10 cellular contexts compared by ENCODE assay signal in the genomic region with DNA sequence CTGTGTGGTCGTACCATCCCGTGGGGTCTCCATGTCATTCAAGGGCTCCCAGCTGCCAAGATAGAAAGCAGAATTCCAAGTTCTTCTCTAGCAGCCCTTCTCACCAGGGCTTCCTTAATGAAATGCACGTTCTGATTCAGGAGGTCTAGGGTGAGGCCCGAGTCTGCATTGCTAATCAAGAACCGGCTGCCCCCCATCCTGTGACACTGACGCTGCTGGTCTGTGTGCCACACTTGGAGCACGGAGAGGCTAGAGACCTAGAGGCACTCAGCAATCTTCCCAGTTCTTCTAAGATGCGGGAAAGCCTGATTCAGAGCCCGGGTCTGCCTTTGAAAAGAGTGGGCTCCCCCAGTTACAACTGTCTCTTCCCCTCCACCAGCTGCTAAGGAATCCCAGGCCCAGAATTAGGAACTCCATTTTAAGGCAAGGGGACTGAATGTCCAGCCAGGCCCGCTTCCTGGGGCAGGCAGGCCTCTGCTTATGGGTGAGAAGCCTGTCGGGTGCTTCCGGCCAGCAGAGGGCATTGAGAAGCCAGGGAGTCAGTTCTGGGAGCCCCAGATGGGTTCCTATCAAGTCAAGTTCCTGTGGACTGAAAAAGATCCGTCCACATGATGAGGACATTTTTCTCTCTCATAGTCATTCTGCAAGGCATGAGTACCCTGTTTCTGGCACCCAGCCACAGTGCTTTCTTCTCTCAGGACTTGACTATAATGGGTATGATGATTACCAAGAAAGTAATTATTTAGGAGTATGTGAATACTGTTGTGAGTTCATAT.
DNase-seq lines count a peak whose midpoint lies in the region; ATAC-seq and TF ChIP-seq lines count a peak whose summit lies in the region.
"Had no signal": no experiment of that assay in that cellular context is flagged by ENCODE, and none has a peak within 500 bp of the region (broad histone marks: within the 10 kb centered on the region; RNA-seq: fewer than 3 reads in every experiment).

No MANE protein-coding gene starts in this region.

- H3K9me3 Mint-ChIP-seq in effector memory CD8-positive, alpha-beta T cell: no peaks in the 10 kb centered on the region
- H3K9me3 Mint-ChIP-seq: activated naive CD4-positive, alpha-beta T cell treated with anti-CD3 and anti-CD28 coated beads, Interleukin-2, amount 50 U/mL, for 24 hours had no signal

- no peaks in the 10 kb centered on the region for H3F3A ChIP-seq in PC-3 (ENCODE audit: low read length, unreplicated experiment)

- POLR2A ChIA-PET in PC-3 (lab: Charles Lee; ENCODE audit: unreplicated experiment): no interaction called here

- peak overlapping the region; percentile 88 for H2AFZ ChIP-seq in PC-3 (ENCODE audit: low read length)

- H3K27ac Mint-ChIP-seq in effector memory CD8-positive, alpha-beta T cell: no peak overlapping the region
- H3K27ac Mint-ChIP-seq: activated naive CD4-positive, alpha-beta T cell treated with anti-CD3 and anti-CD28 coated beads, Interleukin-2, amount 50 U/mL, for 24 hours; stimulated activated naive B cell treated with anti-CD40 and anti-IgM and Interleukin-4, amounts not matched to agents 10 μg/mL and 1 μg/mL and 100 μg/mL, for 72 hours had no signal

- peaks cover 0 to 4% of the 10 kb centered on the region in 2 donors for H3K4me1 Mint-ChIP-seq in effector memory CD8-positive, alpha-beta T cell (ENCODE audit: low read depth in 2 of 2)

- peak overlapping the region; percentile 19; the same call in 1 of the 2 replicates for H3K27ac ChIP-seq in PC-3 (ENCODE audit: low read length)
- no peak overlapping the region for H3K27ac ChIP-seq in epithelial cell of prostate

- H3K4me3 ChIP-seq in PC-3 (ENCODE audit: low read length): no peak overlapping the region

- CTCF ChIA-PET in PC-3 (lab: Charles Lee): no interaction called here

- no peaks in the 10 kb centered on the region for H3K9me3 ChIP-seq in PC-3 (ENCODE audit: low read length)

- intact Hi-C loops in PC-3 (cut with micrococcal nuclease): loop anchor here (1.0 kb wide), 4 partner anchors 69 to 140 kb away; no protein-coding TSS in a partner anchor

- no peaks in the 10 kb centered on the region for H3K79me2 ChIP-seq in PC-3 (ENCODE audit: low read length)

- peak; percentile 91 for TF ChIP-seq CTCF in PC-3 (conservative IDR thresholded peaks at IDR 0.05; ENCODE audit: low read depth, low read length)

- H3K9ac ChIP-seq in PC-3 (ENCODE audit: low read length): no peak overlapping the region

- no TSS peak for BruUV-seq in PC-3 (replicated peaks; lab: Mats Ljungman, UMichigan)

- H3K9me2 ChIP-seq in PC-3 (replicated peaks; ENCODE audit: low read length): no peaks in the 10 kb centered on the region

- no peaks in the 10 kb centered on the region for H3K36me3 Mint-ChIP-seq in effector memory CD8-positive, alpha-beta T cell (ENCODE audit: insufficient read depth)
- H3K36me3 Mint-ChIP-seq: activated naive CD4-positive, alpha-beta T cell treated with anti-CD3 and anti-CD28 coated beads, Interleukin-2, amount 50 U/mL, for 24 hours had no signal

- DNase-seq in SIG-M5 treated with dmso at 0.1 percent for 504 hours (lab: John Stamatoyannopoulos, UW; ENCODE audit: unreplicated experiment) (peak; percentile 63), SIG-M5 (lab: John Stamatoyannopoulos, UW) (no peak), PC-3 (peak; percentile 92), epithelial cell of prostate (ENCODE audit: low read depth, low spot score) (peak; percentile 72), middle frontal gyrus (ENCODE audit: extremely low spot score, low spot score) (peak; percentile 28), GM19238 (ENCODE audit: insufficient read length, low spot score) (no peak)
- no peak for DNase-seq in effector memory CD8-positive, alpha-beta T cell
- DNase-seq: stimulated activated naive B cell treated with anti-CD40 and anti-IgM and Interleukin-4, amounts not matched to agents 10 μg/mL and 1 μg/mL and 100 μg/mL, for 72 hours had no signal

- H3K4me1 ChIP-seq in PC-3 (ENCODE audit: insufficient read depth, low read length): peaks cover 33% of the 10 kb centered on the region

- no peaks in the 10 kb centered on the region for H3K36me3 ChIP-seq in PC-3 (ENCODE audit: low read depth, low read length)

- H4K20me1 ChIP-seq in PC-3 (ENCODE audit: low read length): no peaks in the 10 kb centered on the region

- H3K27me3 Mint-ChIP-seq in effector memory CD8-positive, alpha-beta T cell: peaks cover 13 to 20% of the 10 kb centered on the region in 2 donors

- H3K4me2 ChIP-seq in PC-3 (ENCODE audit: low read length): no peak overlapping the region; the same call in 1 of the 2 replicates

- no peak overlapping the region for H3K4me3 Mint-ChIP-seq in effector memory CD8-positive, alpha-beta T cell
- H3K4me3 Mint-ChIP-seq: activated naive CD4-positive, alpha-beta T cell treated with anti-CD3 and anti-CD28 coated beads, Interleukin-2, amount 50 U/mL, for 24 hours; stimulated activated naive B cell treated with anti-CD40 and anti-IgM and Interleukin-4, amounts not matched to agents 10 μg/mL and 1 μg/mL and 100 μg/mL, for 72 hours had no signal

- peak; percentile 84 for ATAC-seq in PC-3
- no peak for ATAC-seq in GM21825 (IDR thresholded peaks at IDR 0.05; ENCODE audit: unreplicated experiment)
- ATAC-seq in effector memory CD8-positive, alpha-beta T cell (replicated peaks): no peak

- H3K27me3 ChIP-seq in PC-3 (ENCODE audit: low read length): no peaks in the 10 kb centered on the region

Comparison
In these comparisons a context has a peak if more than half of its experiments do, and no peak if none do; other contexts are left out.
1. DNase-seq: peak in SIG-M5 treated with dmso at 0.1 percent for 504 hours (single experiment), PC-3 (single experiment), epithelial cell of prostate (single experiment) and middle frontal gyrus (single experiment); none in SIG-M5 (single experiment), GM19238 (single experiment) and effector memory CD8-positive, alpha-beta T cell (0 of 3).